In genomic region chr5:137146402-137146889, GRCh38 we compare ENCODE assay signal across 10 cellular contexts.
DNase-seq lines count a peak whose midpoint lies in the region; ATAC-seq and TF ChIP-seq lines count a peak whose summit lies in the region.
"Had no signal": no experiment of that assay in that cellular context is flagged by ENCODE, and none has a peak within 500 bp of the region (broad histone marks: within the 10 kb centered on the region; RNA-seq: fewer than 3 reads in every experiment).

No MANE protein-coding gene starts in this region.

- WGBS in SK-N-SH (ENCODE audit: low lambda C conversion rate) = 46% methylated on average over 8 of the region's 8 CpGs
- WGBS in sigmoid colon, 2 donors = 19 to 36% methylated on average over 8 of the region's 8 CpGs

- TF ChIP-seq RAD21 in HCT116 (IDR thresholded peaks at IDR 0.05; ENCODE audit: low read depth) (no peak), SK-N-SH (IDR thresholded peaks at IDR 0.05; ENCODE audit: low read length) (no peak)

- TF ChIP-seq CTCF in HCT116 (IDR thresholded peaks at IDR 0.05 in 2 of 3, conservative IDR thresholded peaks at IDR 0.05 in 1 of 3; ENCODE audit: borderline replicate concordance in 1 of 3, insufficient read depth in 1 of 3, low read depth in 2 of 3, low read length in 2 of 3) (no peak), SK-N-SH (IDR thresholded peaks at IDR 0.05) (no peak), sigmoid colon (IDR thresholded peaks at IDR 0.05) (no peak)

- H3K4me2 ChIP-seq in HCT116 (ENCODE audit: low read length) = peak overlapping the region; percentile 53
- H3K4me2 ChIP-seq in SK-N-SH = peak overlapping the region; percentile 32

- RAD21 ChIA-PET in HCT116 (lab: Charles Lee; ENCODE audit: low non-redundant PET in 1 of 2, low total read pairs in 2 of 2, uncharacterized antibody in 2 of 2, unreplicated experiment in 2 of 2) = no interaction called here

- peaks cover 14% of the 10 kb centered on the region for H3F3A ChIP-seq in SK-N-SH (replicated peaks; ENCODE audit: insufficient read depth)

- CTCF ChIA-PET in HCT116 (lab: Charles Lee) (no interaction called here), SK-N-SH (lab: Yijun Ruan, JAX) (interaction anchor here (1.9 kb wide), 1 partner anchor 12 kb away, joined by 7 read pairs; no protein-coding TSS in a partner anchor)

- intact Hi-C loops in HCT116 (cut with micrococcal nuclease) (no loop called here), head of caudate nucleus (cut with DNase I) (no loop called here), sigmoid colon (cut with DNase I) (no loop called here)

- H3K4me1 ChIP-seq in HCT116 (ENCODE audit: control insufficient read depth in 1 of 2, insufficient read depth in 2 of 2, low read length in 2 of 2) (peaks cover 0 to 20% of the 10 kb centered on the region in 2 experiments; a peak in 2 of 4 replicates), SK-N-SH (ENCODE audit: control insufficient read depth in 1 of 2, insufficient read depth in 2 of 2, low read depth in 1 of 2, low read length in 1 of 2) (peaks cover 14 to 33% of the 10 kb centered on the region in 2 experiments; a peak in 3 of 4 replicates), sigmoid colon (peaks cover 0 to 29% (median 18%) of the 10 kb centered on the region in 4 donors)

- ATAC-seq in HCT116 (peak; percentile 65), HG03039 (IDR thresholded peaks at IDR 0.05; ENCODE audit: unreplicated experiment) (no peak)

- H3K9me3 ChIP-seq in HCT116 (ENCODE audit: control insufficient read depth in 1 of 2, insufficient read depth in 1 of 2, low read depth in 1 of 2, low read length in 2 of 2) = no peaks in the 10 kb centered on the region
- H3K9me3 ChIP-seq in SK-N-SH = no peaks in the 10 kb centered on the region
- peaks cover 0 to 2% (median 0%) of the 10 kb centered on the region in 4 donors for H3K9me3 ChIP-seq in sigmoid colon
- H3K9me3 ChIP-seq: ovary had no signal

- POLR2A ChIA-PET in HCT116 (lab: Charles Lee) (no interaction called here), SK-N-SH (lab: Yijun Ruan, JAX) (no interaction called here)

- H3K4me3 ChIP-seq in HCT116 (replicated peaks in 1 of 2; ENCODE audit: low read depth in 1 of 2, low read length in 2 of 2) = no peak overlapping the region
- H3K4me3 ChIP-seq in SK-N-SH (ENCODE audit: low read depth in 2 of 2, low read length in 1 of 2) = no peak overlapping the region
- no peak overlapping the region for H3K4me3 ChIP-seq in sigmoid colon
- H3K4me3 ChIP-seq: ovary had no signal

- H3K9ac ChIP-seq in HCT116 (ENCODE audit: low read length) (no peak overlapping the region), SK-N-SH (peak overlapping the region; percentile 42; the same call in 1 of the 2 replicates)

- H2AFZ ChIP-seq in HCT116 (ENCODE audit: low read depth, low read length, poor library complexity, severe bottlenecking) (no peak overlapping the region), SK-N-SH (ENCODE audit: low read depth) (peak overlapping the region; percentile 12; the same call in 1 of the 2 replicates)

- peak; percentile 8 for DNase-seq in HCT116 (ENCODE audit: low read depth, low spot score)
- no peak for DNase-seq in SK-N-SH
- DNase-seq in head of caudate nucleus = peak; percentile 16 to 91 (median 67)
- DNase-seq in sigmoid colon = peak; percentile 73
- DNase-seq in OCI-M1 (lab: John Stamatoyannopoulos, UW) = no peak
- DNase-seq in activated naive CD4-positive, alpha-beta T cell (lab: John Stamatoyannopoulos, UW) = no peak
- no peak for DNase-seq in NCI-H2107 treated with DMSO at 0.1 percent for 48 hours (lab: John Stamatoyannopoulos, UW; ENCODE audit: unreplicated experiment)
- DNase-seq: activated CD4-positive, alpha-beta memory T cell treated with anti-CD3 and anti-CD28 coated beads for 36 hours had no signal

- TF ChIP-seq POLR2A in HCT116 (IDR thresholded peaks at IDR 0.05; ENCODE audit: borderline replicate concordance, extremely low read depth, insufficient read depth, insufficient read length) (no peak), sigmoid colon (IDR thresholded peaks at IDR 0.05) (no peak)

- no peaks in the 10 kb centered on the region for H3K9me2 ChIP-seq in HCT116 (ENCODE audit: insufficient read depth)
- H3K9me2 ChIP-seq in SK-N-SH = no peaks in the 10 kb centered on the region

- no peak for TF ChIP-seq EP300 in SK-N-SH (IDR thresholded peaks at IDR 0.05; ENCODE audit: borderline replicate concordance in 1 of 2, low read depth in 1 of 2, low read length in 1 of 2)
- TF ChIP-seq EP300 in sigmoid colon (IDR thresholded peaks at IDR 0.05) = no peak

- H3K27ac ChIP-seq in HCT116 (ENCODE audit: low read depth, low read length) (no peak overlapping the region), SK-N-SH (ENCODE audit: low read depth in 2 of 2, low read length in 1 of 2) (peak overlapping the region in 1 of 2 experiments; percentile 80; a peak in 2 of 4 replicates), sigmoid colon (peak overlapping the region in 2 of 4 donors; percentile 32 to 64)
- H3K27ac ChIP-seq: ovary had no signal

- H4K20me1 ChIP-seq in HCT116 (ENCODE audit: insufficient read depth) (no peaks in the 10 kb centered on the region), SK-N-SH (ENCODE audit: insufficient read depth) (no peaks in the 10 kb centered on the region)

- no TSS peak for BruUV-seq in HCT116 (replicated peaks; lab: Mats Ljungman, UMichigan)

- H3K36me3 ChIP-seq in HCT116 (ENCODE audit: control insufficient read depth in 1 of 2, insufficient read depth in 2 of 2, low read length in 2 of 2) = no peaks in the 10 kb centered on the region
- H3K36me3 ChIP-seq in SK-N-SH (replicated peaks in 1 of 2; ENCODE audit: control insufficient read depth in 1 of 2, insufficient read depth in 2 of 2, low read length in 1 of 2) = no peaks in the 10 kb centered on the region
- H3K36me3 ChIP-seq in sigmoid colon = no peaks in the 10 kb centered on the region
- H3K36me3 ChIP-seq: ovary had no signal

- no peaks in the 10 kb centered on the region for H3K79me2 ChIP-seq in HCT116 (ENCODE audit: insufficient read depth, low read length)
- peaks cover 7% of the 10 kb centered on the region; the same call in 1 of the 2 replicates for H3K79me2 ChIP-seq in SK-N-SH (ENCODE audit: insufficient read depth)

- H3K27me3 ChIP-seq in HCT116 (ENCODE audit: insufficient read depth, low read length) (peaks cover 20% of the 10 kb centered on the region; the same call in 1 of the 2 replicates), SK-N-SH (ENCODE audit: insufficient read depth) (no peaks in the 10 kb centered on the region), sigmoid colon (no peaks in the 10 kb centered on the region)
- H3K27me3 ChIP-seq: ovary had no signal

TF ChIP-seq in HCT116, 20 proteins besides CTCF, POLR2A, EP300 and RAD21:
- no peak for TF ChIP-seq EZH2phosphoT487 (IDR thresholded peaks at IDR 0.05; ENCODE audit: borderline replicate concordance)
- 0 out of 2 replicates have a peak, but pooled peaks have one; percentile 22 for TF ChIP-seq FOSL1 (IDR thresholded peaks at IDR 0.05; ENCODE audit: low read depth)
- TF ChIP-seq JUND (IDR thresholded peaks at IDR 0.05) = 0 out of 2 replicates have a peak, but pooled peaks have one; percentile 11

TF ChIP-seq in SK-N-SH, 30 proteins besides CTCF, POLR2A, EP300 and RAD21:
- TF ChIP-seq TCF12 (IDR thresholded peaks at IDR 0.05) = no peak
- TF ChIP-seq REST (IDR thresholded peaks at IDR 0.05; ENCODE audit: low read depth, low read length) = no peak
- TF ChIP-seq NRF1 (IDR thresholded peaks at IDR 0.05; ENCODE audit: low read depth, low read length) = no peak
- TF ChIP-seq RXRA (IDR thresholded peaks at IDR 0.05; ENCODE audit: borderline replicate concordance, low read depth) = no peak
- no peak for TF ChIP-seq CHD2 (IDR thresholded peaks at IDR 0.05; ENCODE audit: low read length, partially characterized antibody)
- TF ChIP-seq TAF1 (IDR thresholded peaks at IDR 0.05; ENCODE audit: borderline replicate concordance, low read depth, low read length) = no peak
- no peak for TF ChIP-seq IRF3 (IDR thresholded peaks at IDR 0.05; ENCODE audit: low read depth, low read length)

Comparison
In these comparisons a context has a peak if more than half of its experiments do, and no peak if none do; other contexts are left out.
1. DNase-seq: peak in HCT116 (single experiment), head of caudate nucleus (42 of 42) and sigmoid colon (single experiment); none in SK-N-SH (single experiment), OCI-M1 (single experiment), activated naive CD4-positive, alpha-beta T cell (0 of 4) and NCI-H2107 treated with DMSO at 0.1 percent for 48 hours (single experiment).
2. Of the 11 proteins assayed by ChIP-seq in both SK-N-SH and HCT116: peak only in SK-N-SH: none; only in HCT116: JUND; in both: none; in neither: 10.